ENCODE assay signal across 26 cellular contexts in genomic region chr1:20956272-20956671, GRCh38.
"Had no signal": no experiment of that assay in that cellular context is flagged by ENCODE, and none has a peak within 500 bp of the region (broad histone marks: within the 10 kb centered on the region; RNA-seq: fewer than 3 reads in every experiment).

No MANE protein-coding gene starts in this region.

- H3K27me3 Mint-ChIP-seq: activated B cell treated with CpG ODN at 0.5 μM for 24 hours; activated CD4-positive, alpha-beta memory T cell treated with anti-CD3 and anti-CD28 coated beads for 36 hours; activated CD8-positive, alpha-beta memory T cell treated with anti-CD3 and anti-CD28 coated beads, Interleukin-2, amount 10 ng/mL, durations not matched to agents 7 days and 5 days; activated naive CD8-positive, alpha-beta T cell treated with anti-CD3 and anti-CD28 coated beads, Interleukin-2, amount 10 ng/mL, durations not matched to agents 7 days and 5 days had no signal

- H3K27ac Mint-ChIP-seq: activated B cell treated with CpG ODN at 0.5 μM for 24 hours; activated CD4-positive, alpha-beta memory T cell treated with anti-CD3 and anti-CD28 coated beads for 36 hours; activated CD8-positive, alpha-beta memory T cell treated with anti-CD3 and anti-CD28 coated beads, Interleukin-2, amount 10 ng/mL, durations not matched to agents 7 days and 5 days; activated naive CD8-positive, alpha-beta T cell treated with anti-CD3 and anti-CD28 coated beads, Interleukin-2, amount 10 ng/mL, durations not matched to agents 7 days and 5 days had no signal

- H3K9me3 Mint-ChIP-seq: activated B cell treated with CpG ODN at 0.5 μM for 24 hours; activated CD4-positive, alpha-beta memory T cell treated with anti-CD3 and anti-CD28 coated beads for 36 hours; activated naive CD8-positive, alpha-beta T cell treated with anti-CD3 and anti-CD28 coated beads, Interleukin-2, amount 10 ng/mL, durations not matched to agents 7 days and 5 days; immature natural killer cell; natural killer cell had no signal

- ATAC-seq: activated CD8-positive, alpha-beta memory T cell treated with anti-CD3 and anti-CD28 coated beads, Interleukin-2, amount 10 ng/mL, durations not matched to agents 7 days and 5 days; foreskin keratinocyte; natural killer cell; right cardiac atrium had no signal

- H3K9me3 ChIP-seq: left ventricle myocardium inferior, ovary, prostate gland, stomach, suprapubic skin, tibial nerve had no signal

- H3K36me3 ChIP-seq: cardiac muscle cell, ovary, prostate gland had no signal

- H3K4me3 ChIP-seq: cardiac muscle cell, hepatocyte, left ventricle myocardium inferior, ovary, prostate gland, stomach, suprapubic skin, tibial nerve had no signal

- H3K4me1 ChIP-seq: foreskin keratinocyte, left ventricle myocardium inferior, prostate gland, stomach, suprapubic skin, tibial nerve had no signal

- H3K27ac ChIP-seq: cardiac muscle cell, foreskin keratinocyte, hepatocyte, left ventricle myocardium inferior, ovary, prostate gland, stomach, suprapubic skin, tibial nerve had no signal

- DNase-seq: activated B cell treated with CpG ODN at 0.5 μM for 24 hours; activated CD4-positive, alpha-beta memory T cell treated with anti-CD3 and anti-CD28 coated beads for 36 hours; activated CD4-positive, alpha-beta T cell treated with anti-CD3 and anti-CD28 coated beads for 4 hours; activated CD8-positive, alpha-beta memory T cell treated with anti-CD3 and anti-CD28 coated beads, Interleukin-2, amount 10 ng/mL, durations not matched to agents 7 days and 5 days; activated naive CD8-positive, alpha-beta T cell treated with anti-CD3 and anti-CD28 coated beads, Interleukin-2, amount 10 ng/mL, durations not matched to agents 7 days and 5 days; activated T-cell treated with anti-CD3 and anti-CD28 coated beads for 4 hours; amygdala; erythroblast; immature natural killer cell; kidney glomerular epithelial cell; left ventricle myocardium inferior; midbrain; natural killer cell; ovary; right cardiac atrium; stimulated activated CD4-positive, alpha-beta T cell treated with anti-CD3 and anti-CD28 coated beads, Interleukin-4, amount 100 ng/mL, for 4 hours; stomach; T-helper 9 cell had no signal

- H3K4me3 Mint-ChIP-seq: activated B cell treated with CpG ODN at 0.5 μM for 24 hours; activated CD4-positive, alpha-beta memory T cell treated with anti-CD3 and anti-CD28 coated beads for 36 hours; activated CD8-positive, alpha-beta memory T cell treated with anti-CD3 and anti-CD28 coated beads, Interleukin-2, amount 10 ng/mL, durations not matched to agents 7 days and 5 days; activated naive CD8-positive, alpha-beta T cell treated with anti-CD3 and anti-CD28 coated beads, Interleukin-2, amount 10 ng/mL, durations not matched to agents 7 days and 5 days; immature natural killer cell; natural killer cell had no signal

- H3K27me3 ChIP-seq: cardiac muscle cell, foreskin keratinocyte, hepatocyte, ovary, stomach, suprapubic skin, tibial nerve had no signal

- FAIRE-seq: endometrium, urothelium cell line had no signal

- H3K36me3 Mint-ChIP-seq: natural killer cell had no signal
